In the genomic region with DNA sequence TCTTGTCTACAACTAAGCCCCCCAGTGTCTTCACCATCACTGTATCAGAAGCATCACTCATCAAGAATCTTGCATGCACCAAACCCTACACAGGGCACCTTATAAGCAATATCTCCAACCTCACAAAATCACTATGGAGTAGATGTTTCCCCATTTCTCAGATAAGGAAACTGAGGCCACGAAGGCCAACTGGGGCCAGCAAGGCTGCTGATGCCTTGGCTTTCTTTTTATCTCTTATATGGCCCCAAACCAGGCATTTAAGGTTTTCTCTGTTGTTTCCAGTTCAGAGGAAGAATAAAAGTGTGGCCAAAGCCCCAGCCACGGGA, we compare ENCODE assay signal across 2 cellular contexts.
TF ChIP-seq lines count a peak whose summit lies in the region.

No MANE protein-coding gene starts in this region.

TF ChIP-seq in SK-N-SH, 30 proteins besides CTCF, POLR2A, EP300 and RAD21 (continued from another document):
- no peak for TF ChIP-seq MEF2A (IDR thresholded peaks at IDR 0.05; ENCODE audit: borderline replicate concordance, low read depth)
TF ChIP-seq in SK-N-SH: peak in this region for 0.

TF ChIP-seq in SK-N-SH treated with all-trans-retinoic acid at 6 μM for 48 hours, 23 proteins besides CTCF, POLR2A, EP300 and RAD21 (continued from another document):
- TF ChIP-seq, protein P1, sequence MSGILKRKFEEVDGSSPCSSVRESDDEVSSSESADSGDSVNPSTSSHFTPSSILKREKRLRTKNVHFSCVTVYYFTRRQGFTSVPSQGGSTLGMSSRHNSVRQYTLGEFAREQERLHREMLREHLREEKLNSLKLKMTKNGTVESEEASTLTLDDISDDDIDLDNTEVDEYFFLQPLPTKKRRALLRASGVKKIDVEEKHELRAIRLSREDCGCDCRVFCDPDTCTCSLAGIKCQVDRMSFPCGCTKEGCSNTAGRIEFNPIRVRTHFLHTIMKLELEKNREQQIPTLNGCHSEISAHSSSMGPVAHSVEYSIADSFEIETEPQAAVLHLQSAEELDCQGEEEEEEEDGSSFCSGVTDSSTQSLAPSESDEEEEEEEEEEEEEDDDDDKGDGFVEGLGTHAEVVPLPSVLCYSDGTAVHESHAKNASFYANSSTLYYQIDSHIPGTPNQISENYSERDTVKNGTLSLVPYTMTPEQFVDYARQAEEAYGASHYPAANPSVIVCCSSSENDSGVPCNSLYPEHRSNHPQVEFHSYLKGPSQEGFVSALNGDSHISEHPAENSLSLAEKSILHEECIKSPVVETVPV (CRISPR knock-in tag; IDR thresholded peaks at IDR 0.05), result no peak
- TF ChIP-seq ZC3H10 (CRISPR knock-in tag; IDR thresholded peaks at IDR 0.05), result no peak
- TF ChIP-seq TOX (CRISPR knock-in tag; IDR thresholded peaks at IDR 0.05; ENCODE audit: borderline replicate concordance), result no peak
- TF ChIP-seq, protein P2, sequence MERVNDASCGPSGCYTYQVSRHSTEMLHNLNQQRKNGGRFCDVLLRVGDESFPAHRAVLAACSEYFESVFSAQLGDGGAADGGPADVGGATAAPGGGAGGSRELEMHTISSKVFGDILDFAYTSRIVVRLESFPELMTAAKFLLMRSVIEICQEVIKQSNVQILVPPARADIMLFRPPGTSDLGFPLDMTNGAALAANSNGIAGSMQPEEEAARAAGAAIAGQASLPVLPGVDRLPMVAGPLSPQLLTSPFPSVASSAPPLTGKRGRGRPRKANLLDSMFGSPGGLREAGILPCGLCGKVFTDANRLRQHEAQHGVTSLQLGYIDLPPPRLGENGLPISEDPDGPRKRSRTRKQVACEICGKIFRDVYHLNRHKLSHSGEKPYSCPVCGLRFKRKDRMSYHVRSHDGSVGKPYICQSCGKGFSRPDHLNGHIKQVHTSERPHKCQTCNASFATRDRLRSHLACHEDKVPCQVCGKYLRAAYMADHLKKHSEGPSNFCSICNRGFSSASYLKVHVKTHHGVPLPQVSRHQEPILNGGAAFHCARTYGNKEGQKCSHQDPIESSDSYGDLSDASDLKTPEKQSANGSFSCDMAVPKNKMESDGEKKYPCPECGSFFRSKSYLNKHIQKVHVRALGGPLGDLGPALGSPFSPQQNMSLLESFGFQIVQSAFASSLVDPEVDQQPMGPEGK (CRISPR knock-in tag; IDR thresholded peaks at IDR 0.05; ENCODE audit: borderline replicate concordance), result no peak
- TF ChIP-seq RARB (CRISPR knock-in tag; IDR thresholded peaks at IDR 0.05), result no peak
- TF ChIP-seq ZFP3 (CRISPR knock-in tag; IDR thresholded peaks at IDR 0.05), result no peak
